Comparison of ENCODE assay signal across 9 cellular contexts in genomic region chr9:72557549-72557948, GRCh38. TPM values are rescaled to one million over a fixed set of nuclear protein-coding genes. Genes with fewer than 3 reads are reported as not detected.
DNase-seq lines count a peak whose midpoint lies in the region; ATAC-seq and TF ChIP-seq lines count a peak whose summit lies in the region.
"Had no signal": no experiment of that assay in that cellular context is flagged by ENCODE, and none has a peak within 500 bp of the region (broad histone marks: within the 10 kb centered on the region; RNA-seq: fewer than 3 reads in every experiment).

No MANE protein-coding gene starts in this region.

- H3K27ac ChIP-seq in breast epithelium (peak overlapping the region; percentile 22 to 66), neuronal stem cell (replicated peaks; ENCODE audit: low read length) (no peak overlapping the region), Karpas-422 (ENCODE audit: low read length) (no peak overlapping the region)

- DNase-seq in EL, result peak; percentile 98
- DNase-seq in SW 1271 (lab: John Stamatoyannopoulos, UW), result peak; percentile 89 to 98
- no peak for DNase-seq in breast epithelium (ENCODE audit: low spot score in 2 of 2)
- DNase-seq in neuronal stem cell (ENCODE audit: low spot score), result no peak
- no peak for DNase-seq in NCI-H128 (lab: John Stamatoyannopoulos, UW; ENCODE audit: unreplicated experiment)
- DNase-seq in GM20000 (ENCODE audit: low spot score), result no peak
- no peak for DNase-seq in Karpas-422
- DNase-seq: left cardiac atrium had no signal

- H3K18ac ChIP-seq in neuronal stem cell (ENCODE audit: low read length), result no peak overlapping the region

- no CpG with 5 or more reads among the region's 2 CpGs for WGBS in neuronal stem cell (ENCODE audit: extremely low coverage in 2 of 2, insufficient read length in 2 of 2, insufficient replicate concordance in 1 of 2), 2 donors

- no peak for TF ChIP-seq POLR2A in breast epithelium (IDR thresholded peaks at IDR 0.05)

- H3K4me1 ChIP-seq in breast epithelium (no peaks in the 10 kb centered on the region), neuronal stem cell (ENCODE audit: control insufficient read depth in 2 of 2, insufficient read depth in 1 of 2, low read depth in 1 of 2, low read length in 2 of 2) (peaks cover 0 to 10% of the 10 kb centered on the region in 2 donors), Karpas-422 (ENCODE audit: low read length) (no peaks in the 10 kb centered on the region)

- intact Hi-C loops in breast epithelium (cut with DNase I; ENCODE audit: low total_unique reads), result no loop called here

- no peak overlapping the region for H2BK120ac ChIP-seq in neuronal stem cell (ENCODE audit: low read depth, low read length)

- H3K9me3 ChIP-seq in breast epithelium (no peaks in the 10 kb centered on the region), neuronal stem cell (replicated peaks in 1 of 2; ENCODE audit: control insufficient read depth in 2 of 2, insufficient read depth in 1 of 2, low read depth in 1 of 2, low read length in 2 of 2) (no peaks in the 10 kb centered on the region), Karpas-422 (ENCODE audit: low read length) (no peaks in the 10 kb centered on the region)

- H3K9ac ChIP-seq in neuronal stem cell (ENCODE audit: low read depth, low read length, poor library complexity), result no peak overlapping the region
- H3K9ac ChIP-seq in Karpas-422 (ENCODE audit: low read length), result no peak overlapping the region

- no peaks in the 10 kb centered on the region for H4K20me1 ChIP-seq in Karpas-422 (ENCODE audit: insufficient read depth, low read depth, low read length)

- H3K4ac ChIP-seq in neuronal stem cell (ENCODE audit: low read length), result no peak overlapping the region

- H3K4me2 ChIP-seq in neuronal stem cell (ENCODE audit: insufficient read depth, low read length, poor library complexity, severe bottlenecking) (no peak overlapping the region), Karpas-422 (ENCODE audit: low read depth, low read length, poor library complexity, severe bottlenecking) (no peak overlapping the region)

- no peaks in the 10 kb centered on the region for H3K79me1 ChIP-seq in neuronal stem cell (ENCODE audit: low read depth, low read length)

- H4K8ac ChIP-seq in neuronal stem cell (ENCODE audit: low read depth, low read length), result no peak overlapping the region

- no peak overlapping the region for H2BK12ac ChIP-seq in neuronal stem cell (ENCODE audit: low read length)

- no peak overlapping the region for H4K91ac ChIP-seq in neuronal stem cell (ENCODE audit: low read depth, low read length, poor library complexity)

- no peak overlapping the region for H2BK5ac ChIP-seq in neuronal stem cell (ENCODE audit: low read length)

- H3K9me2 ChIP-seq in Karpas-422 (replicated peaks; ENCODE audit: insufficient read depth, low read length), result no peaks in the 10 kb centered on the region

- peak overlapping the region; percentile 72 for H2AFZ ChIP-seq in neuronal stem cell (ENCODE audit: low read length)
- H2AFZ ChIP-seq in Karpas-422 (ENCODE audit: low read length), result no peak overlapping the region

- ATAC-seq in HG03469 (IDR thresholded peaks at IDR 0.05; ENCODE audit: unreplicated experiment), result no peak

- H3K27me3 ChIP-seq in breast epithelium (no peaks in the 10 kb centered on the region), neuronal stem cell (ENCODE audit: control insufficient read depth in 3 of 3, insufficient read depth in 3 of 3, low read depth in 1 of 3, low read length in 3 of 3) (no peaks in the 10 kb centered on the region), Karpas-422 (ENCODE audit: low read length) (no peaks in the 10 kb centered on the region)

- H3K36me3 ChIP-seq in breast epithelium (no peaks in the 10 kb centered on the region), neuronal stem cell (replicated peaks in 1 of 2; ENCODE audit: control insufficient read depth in 2 of 2, insufficient read depth in 2 of 2, low read length in 2 of 2) (no peaks in the 10 kb centered on the region), Karpas-422 (ENCODE audit: insufficient read depth, low read length) (no peaks in the 10 kb centered on the region)

- no peak overlapping the region for H3K23ac ChIP-seq in neuronal stem cell (ENCODE audit: low read depth, low read length, poor library complexity)

- H2BK15ac ChIP-seq in neuronal stem cell (ENCODE audit: low read length), result no peak overlapping the region

- no peak overlapping the region for H3K4me3 ChIP-seq in breast epithelium
- H3K4me3 ChIP-seq in neuronal stem cell (ENCODE audit: low read length in 2 of 2), result no peak overlapping the region
- no peak overlapping the region for H3K4me3 ChIP-seq in Karpas-422 (ENCODE audit: low read length)

- no peak overlapping the region for H3K14ac ChIP-seq in neuronal stem cell (ENCODE audit: low read length)

- TF ChIP-seq CTCF in breast epithelium (IDR thresholded peaks at IDR 0.05) (no peak), GM20000 (IDR thresholded peaks at IDR 0.05; ENCODE audit: extremely low read depth, missing control alignments) (no peak)

- H2AK5ac ChIP-seq in neuronal stem cell (ENCODE audit: low read depth, low read length), result no peak overlapping the region

- H3K79me2 ChIP-seq in Karpas-422 (ENCODE audit: low read length), result no peaks in the 10 kb centered on the region

RNA-seq across cellular contexts. Expression of gene TMC1, which starts 36.1 kb away (rescaled TPM):
- under 1 TPM in 2 of 3 donors, not detected in 1; under 0.01 to 0.16 TPM for total RNA-seq in breast epithelium
- polyA plus RNA-seq in neuronal stem cell (2013, experiment 1 of 2), result not detected
- 0.01 TPM for polyA plus RNA-seq in neuronal stem cell (2013, experiment 2 of 2)
- total RNA-seq in Karpas-422 (2014; rRNA removed; shearing (Covaris generic); ENCODE audit: low replicate concordance), result not detected in 2 replicates

Comparison
In these comparisons a context has a peak if more than half of its experiments do, and no peak if none do; other contexts are left out.
1. DNase-seq: peak in EL (single experiment) and SW 1271 (2 of 2); none in breast epithelium (0 of 2), neuronal stem cell (single experiment), NCI-H128 (single experiment), GM20000 (single experiment) and Karpas-422 (single experiment).
2. H3K27ac ChIP-seq: peak in breast epithelium (2 of 2); none in neuronal stem cell (single experiment) and Karpas-422 (single experiment).